In genomic region chr5:121171361-121171760, GRCh38 we compare ENCODE assay signal across 16 cellular contexts.
A peak's percentile ranks its signal among the peaks of the same experiment; 100 is the strongest.
DNase-seq lines count a peak whose midpoint lies in the region; ATAC-seq and TF ChIP-seq lines count a peak whose summit lies in the region.
"Had no signal": no experiment of that assay in that cellular context is flagged by ENCODE, and none has a peak within 500 bp of the region (broad histone marks: within the 10 kb centered on the region; RNA-seq: fewer than 3 reads in every experiment).

No MANE protein-coding gene starts in this region.

- H3K9me2 ChIP-seq in GM23338 (ENCODE audit: insufficient read depth), result no peaks in the 10 kb centered on the region

- H3K9me3 Mint-ChIP-seq in GM23338, result peaks cover 4% of the 10 kb centered on the region; the same call in 1 of the 3 replicates
- H3K9me3 Mint-ChIP-seq in stimulated activated memory B cell treated with anti-CD40 and anti-IgM and Interleukin-4, amounts not matched to agents 10 μg/mL and 1 μg/mL and 100 μg/mL, for 72 hours, result no peaks in the 10 kb centered on the region
- no peaks in the 10 kb centered on the region for H3K9me3 Mint-ChIP-seq in activated naive CD4-positive, alpha-beta T cell treated with anti-CD3 and anti-CD28 coated beads, Interleukin-2, amount 50 U/mL, for 72 hours
- H3K9me3 Mint-ChIP-seq: H9 had no signal

- no peak overlapping the region for H3K27ac ChIP-seq in BLaER1
- H3K27ac ChIP-seq in GM23338 (ENCODE audit: low read depth), result no peak overlapping the region

- H3K4me3 ChIP-seq in BLaER1 (no peak overlapping the region), GM23338 (no peak overlapping the region)

- no peak overlapping the region for H3K9ac ChIP-seq in BLaER1

- no peaks in the 10 kb centered on the region for H3K27me3 Mint-ChIP-seq in GM23338 (ENCODE audit: insufficient read depth, low read depth, poor library complexity)
- no peaks in the 10 kb centered on the region for H3K27me3 Mint-ChIP-seq in stimulated activated memory B cell treated with anti-CD40 and anti-IgM and Interleukin-4, amounts not matched to agents 10 μg/mL and 1 μg/mL and 100 μg/mL, for 72 hours
- H3K27me3 Mint-ChIP-seq: CD4-positive, CD25-positive, alpha-beta regulatory T cell; CD8-positive, alpha-beta memory T cell had no signal

- TF ChIP-seq CTCF in GM23338 (conservative IDR thresholded peaks at IDR 0.05; ENCODE audit: low read depth in 2 of 2), result no peak

- no peak for ATAC-seq in GM23338
- ATAC-seq in stimulated activated memory B cell treated with anti-CD40 and anti-IgM and Interleukin-4, amounts not matched to agents 10 μg/mL and 1 μg/mL and 100 μg/mL, for 72 hours, result peak; percentile 40
- no peak for ATAC-seq in activated naive CD4-positive, alpha-beta T cell treated with anti-CD3 and anti-CD28 coated beads, Interleukin-2, amount 50 U/mL, for 72 hours

- no peaks in the 10 kb centered on the region for H3K79me2 ChIP-seq in GM23338 (replicated peaks; ENCODE audit: insufficient read depth)

- H3K4me1 ChIP-seq in BLaER1 (peaks cover 6% of the 10 kb centered on the region; the same call in 1 of the 2 replicates), GM23338 (ENCODE audit: insufficient read depth) (no peaks in the 10 kb centered on the region; the same call in 1 of the 2 replicates)
- H3K4me1 ChIP-seq: Caco-2 had no signal

- no peak for DNase-seq in GM23338 (ENCODE audit: low spot score)
- peak; percentile 5 for DNase-seq in UCSD-AML1 (lab: John Stamatoyannopoulos, UW; ENCODE audit: unreplicated experiment)
- no peak for DNase-seq in COLO829 (ENCODE audit: low spot score)
- no peak for DNase-seq in stimulated activated CD4-positive, alpha-beta T cell treated with anti-CD3 and anti-CD28 coated beads, Interleukin-4, amount 100 ng/mL, for 1 hour
- no peak for DNase-seq in activated naive CD4-positive, alpha-beta T cell treated with anti-CD3 and anti-CD28 coated beads, Interleukin-2, amount 50 U/mL, for 72 hours (ENCODE audit: low spot score in 2 of 2)
- DNase-seq: 8988T; C1 segment of cervical spinal cord; Caco-2; CD4-positive, CD25-positive, alpha-beta regulatory T cell; CD8-positive, alpha-beta memory T cell; DMS153; DMS79; GF-D8; H9 had no signal

- H3K4me3 Mint-ChIP-seq in GM23338, result no peak overlapping the region
- no peak overlapping the region for H3K4me3 Mint-ChIP-seq in stimulated activated memory B cell treated with anti-CD40 and anti-IgM and Interleukin-4, amounts not matched to agents 10 μg/mL and 1 μg/mL and 100 μg/mL, for 72 hours
- H3K4me3 Mint-ChIP-seq: CD4-positive, CD25-positive, alpha-beta regulatory T cell; CD8-positive, alpha-beta memory T cell; H9 had no signal

- no peaks in the 10 kb centered on the region for H3F3A ChIP-seq in GM23338 (replicated peaks; ENCODE audit: low read depth)

- no peaks in the 10 kb centered on the region for H3K36me3 Mint-ChIP-seq in GM23338 (ENCODE audit: low read depth)
- no peaks in the 10 kb centered on the region for H3K36me3 Mint-ChIP-seq in stimulated activated memory B cell treated with anti-CD40 and anti-IgM and Interleukin-4, amounts not matched to agents 10 μg/mL and 1 μg/mL and 100 μg/mL, for 72 hours
- H3K36me3 Mint-ChIP-seq in activated naive CD4-positive, alpha-beta T cell treated with anti-CD3 and anti-CD28 coated beads, Interleukin-2, amount 50 U/mL, for 72 hours, result no peaks in the 10 kb centered on the region
- H3K36me3 Mint-ChIP-seq: CD4-positive, CD25-positive, alpha-beta regulatory T cell; CD8-positive, alpha-beta memory T cell had no signal

- H3K27me3 ChIP-seq in BLaER1 (no peaks in the 10 kb centered on the region), GM23338 (ENCODE audit: insufficient read depth) (no peaks in the 10 kb centered on the region)

- H2AFZ ChIP-seq in GM23338, result peak overlapping the region; percentile 79

- peaks cover 5% of the 10 kb centered on the region for H3K4me1 Mint-ChIP-seq in GM23338
- H3K4me1 Mint-ChIP-seq in stimulated activated memory B cell treated with anti-CD40 and anti-IgM and Interleukin-4, amounts not matched to agents 10 μg/mL and 1 μg/mL and 100 μg/mL, for 72 hours, result no peaks in the 10 kb centered on the region
- H3K4me1 Mint-ChIP-seq: CD4-positive, CD25-positive, alpha-beta regulatory T cell; CD8-positive, alpha-beta memory T cell had no signal

- no peaks in the 10 kb centered on the region for H4K20me1 ChIP-seq in BLaER1
- no peaks in the 10 kb centered on the region for H4K20me1 ChIP-seq in GM23338 (replicated peaks; ENCODE audit: insufficient read depth)

- H3K4me2 ChIP-seq in BLaER1, result peak overlapping the region; percentile 37
- no peak overlapping the region for H3K4me2 ChIP-seq in GM23338

- no peak overlapping the region for H3K27ac Mint-ChIP-seq in GM23338
- no peak overlapping the region for H3K27ac Mint-ChIP-seq in stimulated activated memory B cell treated with anti-CD40 and anti-IgM and Interleukin-4, amounts not matched to agents 10 μg/mL and 1 μg/mL and 100 μg/mL, for 72 hours
- H3K27ac Mint-ChIP-seq in activated naive CD4-positive, alpha-beta T cell treated with anti-CD3 and anti-CD28 coated beads, Interleukin-2, amount 50 U/mL, for 72 hours, result no peak overlapping the region
- H3K27ac Mint-ChIP-seq: CD4-positive, CD25-positive, alpha-beta regulatory T cell; CD8-positive, alpha-beta memory T cell had no signal

- no peaks in the 10 kb centered on the region for H3K36me3 ChIP-seq in BLaER1
- H3K36me3 ChIP-seq in GM23338 (ENCODE audit: insufficient read depth), result no peaks in the 10 kb centered on the region

- H3K9me3 ChIP-seq in BLaER1, result no peaks in the 10 kb centered on the region
- H3K9me3 ChIP-seq: Caco-2 had no signal

TF ChIP-seq in GM23338, 12 proteins besides CTCF, POLR2A, EP300 and RAD21 (continues in another document):
- TF ChIP-seq CREB1 (CRISPR knock-in tag; IDR thresholded peaks at IDR 0.05; ENCODE audit: low read depth), result no peak
- TF ChIP-seq ZNF462 (CRISPR knock-in tag; IDR thresholded peaks at IDR 0.05), result no peak
- TF ChIP-seq EZH2 (IDR thresholded peaks at IDR 0.05; ENCODE audit: low read depth, unreplicated experiment), result no peak
- no peak for TF ChIP-seq POLR2AphosphoS5 (IDR thresholded peaks at IDR 0.05; ENCODE audit: low read depth)
- TF ChIP-seq JUNB (IDR thresholded peaks at IDR 0.05; ENCODE audit: unreplicated experiment), result no peak
